ENCODE assay signal across 10 cellular contexts in genomic region chr5:171961117-171961516, GRCh38. TPM values are rescaled to one million over a fixed set of nuclear protein-coding genes. Genes with fewer than 3 reads are reported as not detected.
DNase-seq lines count a peak whose midpoint lies in the region; ATAC-seq, FAIRE-seq and TF ChIP-seq lines count a peak whose summit lies in the region.
"Had no signal": no experiment of that assay in that cellular context is flagged by ENCODE, and none has a peak within 500 bp of the region (broad histone marks: within the 10 kb centered on the region; RNA-seq: fewer than 3 reads in every experiment).

No MANE protein-coding gene starts in this region.

- peak; percentile 60 for DNase-seq in activated CD4-positive, alpha-beta T cell treated with anti-CD3 and anti-CD28 coated beads for 48 hours
- no peak for DNase-seq in activated CD4-positive, alpha-beta T cell treated with anti-CD3 and anti-CD28 coated beads, Interleukin-2, amount 10 ng/mL, durations not matched to agents 7 days and 5 days
- DNase-seq in stimulated activated CD8-positive, alpha-beta memory T cell treated with anti-CD3 and anti-CD28 coated beads, Interleukin-2, amount 100 ng/mL, for 48 hours (ENCODE audit: low read depth in 2 of 2): peak; percentile 12 to 14
- DNase-seq in coronary artery (ENCODE audit: low spot score): no peak
- no peak for DNase-seq in H54 (ENCODE audit: insufficient read length, low spot score)
- DNase-seq in cerebellum (ENCODE audit: low spot score): no peak

- no peaks in the 10 kb centered on the region for H3K9me3 Mint-ChIP-seq in activated CD4-positive, alpha-beta T cell treated with anti-CD3 and anti-CD28 coated beads, Interleukin-2, amount 10 ng/mL, durations not matched to agents 7 days and 5 days
- H3K9me3 Mint-ChIP-seq in activated T-helper 17 cell treated with anti-CD3 and anti-CD28 coated beads, Interleukin-2, amount 50 U/mL, for 72 hours: no peaks in the 10 kb centered on the region
- H3K9me3 Mint-ChIP-seq: brain had no signal

- H3K27me3 Mint-ChIP-seq in activated CD4-positive, alpha-beta T cell treated with anti-CD3 and anti-CD28 coated beads, Interleukin-2, amount 10 ng/mL, durations not matched to agents 7 days and 5 days: no peaks in the 10 kb centered on the region
- no peaks in the 10 kb centered on the region for H3K27me3 Mint-ChIP-seq in activated T-helper 17 cell treated with anti-CD3 and anti-CD28 coated beads, Interleukin-2, amount 50 U/mL, for 72 hours
- H3K27me3 Mint-ChIP-seq: brain had no signal

- CTCF ChIA-PET in activated CD4-positive, alpha-beta T cell treated with anti-CD3 and anti-CD28 coated beads, Interleukin-2, amount 10 ng/mL, durations not matched to agents 7 days and 5 days (lab: Charles Lee): interaction anchor here (0.7 kb wide), 1 partner anchor 9 kb away, joined by 3 read pairs; no protein-coding TSS in a partner anchor

- H3K4me3 ChIP-seq in coronary artery: no peak overlapping the region

- no peak overlapping the region for H3K27ac ChIP-seq in coronary artery
- H3K27ac ChIP-seq: parathyroid adenoma had no signal

- peak; percentile 48 for ATAC-seq in HG03064 (IDR thresholded peaks at IDR 0.05; ENCODE audit: low read depth, unreplicated experiment)
- peak; percentile 50 for ATAC-seq in activated T-helper 17 cell treated with anti-CD3 and anti-CD28 coated beads, Interleukin-2, amount 50 U/mL, for 72 hours (replicated peaks)

- H3K36me3 Mint-ChIP-seq in activated CD4-positive, alpha-beta T cell treated with anti-CD3 and anti-CD28 coated beads, Interleukin-2, amount 10 ng/mL, durations not matched to agents 7 days and 5 days (ENCODE audit: low read depth): peaks cover 5% of the 10 kb centered on the region
- H3K36me3 Mint-ChIP-seq in activated T-helper 17 cell treated with anti-CD3 and anti-CD28 coated beads, Interleukin-2, amount 50 U/mL, for 72 hours (ENCODE audit: low read depth): peaks cover 37% of the 10 kb centered on the region

- no peak overlapping the region for H3K4me3 Mint-ChIP-seq in activated CD4-positive, alpha-beta T cell treated with anti-CD3 and anti-CD28 coated beads, Interleukin-2, amount 10 ng/mL, durations not matched to agents 7 days and 5 days
- peak overlapping the region; percentile 49 for H3K4me3 Mint-ChIP-seq in activated T-helper 17 cell treated with anti-CD3 and anti-CD28 coated beads, Interleukin-2, amount 50 U/mL, for 72 hours
- H3K4me3 Mint-ChIP-seq: brain had no signal

- no peak for FAIRE-seq in H54 (lab: Jason Lieb, UNC)

- TF ChIP-seq POLR2A in H54 (IDR thresholded peaks at IDR 0.05; ENCODE audit: low read depth, low read length): no peak

- no peak for TF ChIP-seq CTCF in coronary artery (IDR thresholded peaks at IDR 0.05)

- POLR2A ChIA-PET in activated CD4-positive, alpha-beta T cell treated with anti-CD3 and anti-CD28 coated beads, Interleukin-2, amount 10 ng/mL, durations not matched to agents 7 days and 5 days (lab: Charles Lee): no interaction called here

- no peak overlapping the region for H3K27ac Mint-ChIP-seq in activated CD4-positive, alpha-beta T cell treated with anti-CD3 and anti-CD28 coated beads, Interleukin-2, amount 10 ng/mL, durations not matched to agents 7 days and 5 days
- H3K27ac Mint-ChIP-seq in activated T-helper 17 cell treated with anti-CD3 and anti-CD28 coated beads, Interleukin-2, amount 50 U/mL, for 72 hours: peak overlapping the region; percentile 62

- peaks cover 44% of the 10 kb centered on the region for H3K4me1 Mint-ChIP-seq in activated CD4-positive, alpha-beta T cell treated with anti-CD3 and anti-CD28 coated beads, Interleukin-2, amount 10 ng/mL, durations not matched to agents 7 days and 5 days
- peaks cover 57% of the 10 kb centered on the region for H3K4me1 Mint-ChIP-seq in activated T-helper 17 cell treated with anti-CD3 and anti-CD28 coated beads, Interleukin-2, amount 50 U/mL, for 72 hours

RNA-seq across cellular contexts. Expression of gene FBXW11, which starts 45.3 kb away (rescaled TPM):
- total RNA-seq in activated CD4-positive, alpha-beta T cell treated with anti-CD3 and anti-CD28 coated beads, Interleukin-2, amount 10 ng/mL, durations not matched to agents 7 days and 5 days: 10 to 100 TPM; 27.3 to 27.5 TPM
- total RNA-seq in activated T-helper 17 cell treated with anti-CD3 and anti-CD28 coated beads, Interleukin-2, amount 50 U/mL, for 72 hours: 10 to 100 TPM; 48.1 to 51.4 TPM
- 91.2 TPM for total RNA-seq in cerebellum

Comparison
In these comparisons a context has a peak if more than half of its experiments do, and no peak if none do; other contexts are left out.
1. DNase-seq: peak in activated CD4-positive, alpha-beta T cell treated with anti-CD3 and anti-CD28 coated beads for 48 hours (single experiment) and stimulated activated CD8-positive, alpha-beta memory T cell treated with anti-CD3 and anti-CD28 coated beads, Interleukin-2, amount 100 ng/mL, for 48 hours (2 of 2); none in activated CD4-positive, alpha-beta T cell treated with anti-CD3 and anti-CD28 coated beads, Interleukin-2, amount 10 ng/mL, durations not matched to agents 7 days and 5 days (single experiment), coronary artery (single experiment), H54 (single experiment) and cerebellum (single experiment).